In genomic region chr16:85317704-85318103, GRCh38 we compare ENCODE assay signal across 21 cellular contexts.
A peak's percentile ranks its signal among the peaks of the same experiment; 100 is the strongest.
DNase-seq lines count a peak whose midpoint lies in the region; ATAC-seq, FAIRE-seq and TF ChIP-seq lines count a peak whose summit lies in the region.
"Had no signal": no experiment of that assay in that cellular context is flagged by ENCODE, and none has a peak within 500 bp of the region (broad histone marks: within the 10 kb centered on the region; RNA-seq: fewer than 3 reads in every experiment).

No MANE protein-coding gene starts in this region.

- H3K9ac ChIP-seq in BLaER1 treated with 17β-estradiol and CSF1 and Interleukin-3, amounts not matched to agents 10 nM and 100 nM: no peak overlapping the region; a peak in 1 of 22 replicates
- H3K9ac ChIP-seq in H1 (replicated peaks in 1 of 4; ENCODE audit: extremely low read depth in 1 of 4, low read depth in 3 of 4, low read length in 3 of 4): no peak overlapping the region

- H2BK120ac ChIP-seq in H1 (replicated peaks; ENCODE audit: low read depth, low read length): no peak overlapping the region

- H3K23ac ChIP-seq in H1 (ENCODE audit: insufficient read length): no peak overlapping the region

- 89% methylated on average over 12 of the region's 12 CpGs; no CpG with 5 or more reads in 1 of the 2 experiments for WGBS in H1 (ENCODE audit: extremely low coverage in 1 of 2, insufficient coverage in 1 of 2, insufficient read length in 1 of 2, insufficient replicate concordance in 2 of 2, low coverage in 1 of 2, low lambda C conversion rate in 2 of 2, missing lambda C conversion rate in 1 of 2), 2 experiments
- 79 to 86% (median 84%) methylated on average over 12 of the region's 12 CpGs for WGBS in ovary, 3 donors

- no peaks in the 10 kb centered on the region for H3K9me3 ChIP-seq in BLaER1 treated with 17β-estradiol and CSF1 and Interleukin-3, amounts not matched to agents 10 nM and 100 nM (replicated peaks in 1 of 11)
- H3K9me3 ChIP-seq in H1 (ENCODE audit: insufficient read depth in 2 of 2, low read depth in 1 of 2, low read length in 1 of 2) (no peaks in the 10 kb centered on the region), osteoblast (ENCODE audit: low read depth, low read length) (no peaks in the 10 kb centered on the region), ovary (no peaks in the 10 kb centered on the region)
- H3K9me3 ChIP-seq: BE2C had no signal

- peaks cover 34 to 88% (median 76%) of the 10 kb centered on the region in 10 experiments for H3K4me1 ChIP-seq in BLaER1 treated with 17β-estradiol and CSF1 and Interleukin-3, amounts not matched to agents 10 nM and 100 nM
- H3K4me1 ChIP-seq in H1 (replicated peaks in 1 of 4; ENCODE audit: control insufficient read depth in 3 of 4, insufficient read depth in 4 of 4, low read length in 3 of 4) (peaks cover 0 to 26% (median 14%) of the 10 kb centered on the region in 4 experiments; a peak in 6 of 7 replicates), osteoblast (ENCODE audit: insufficient read depth, low read length) (peaks cover 28% of the 10 kb centered on the region), ovary (ENCODE audit: insufficient read depth) (peaks cover 14% of the 10 kb centered on the region)

- POLR2A ChIA-PET in RWPE1 (lab: Yijun Ruan, JAX; ENCODE audit: low non-redundant PET) (no interaction called here), H1 (lab: Charles Lee; ENCODE audit: partially characterized antibody) (no interaction called here)

- FAIRE-seq in H1 (lab: Jason Lieb, UNC): no peak
- FAIRE-seq: GM12892, GM18507, HepG2 had no signal

- H3K23me2 ChIP-seq in H1 (ENCODE audit: low read depth, low read length): no peaks in the 10 kb centered on the region

- no peak overlapping the region for H2BK5ac ChIP-seq in H1 (ENCODE audit: low read depth, low read length)

- H3K36me3 ChIP-seq in BLaER1 treated with 17β-estradiol and CSF1 and Interleukin-3, amounts not matched to agents 10 nM and 100 nM: no peaks in the 10 kb centered on the region
- H3K36me3 ChIP-seq in H1 (ENCODE audit: control insufficient read depth in 2 of 4, insufficient read depth in 4 of 4, low read length in 3 of 4) (no peaks in the 10 kb centered on the region), osteoblast (ENCODE audit: insufficient read depth, low read length) (no peaks in the 10 kb centered on the region), ovary (no peaks in the 10 kb centered on the region)
- H3K36me3 ChIP-seq: BE2C had no signal

- ATAC-seq in HG02642 (IDR thresholded peaks at IDR 0.05; ENCODE audit: poor library complexity, unreplicated experiment) (no peak), GM18517 (IDR thresholded peaks at IDR 0.05; ENCODE audit: unreplicated experiment) (no peak)
- ATAC-seq: GM23338, HCT116, HepG2 had no signal

- TF ChIP-seq POLR2A in H1 (IDR thresholded peaks at IDR 0.05; ENCODE audit: control extremely low read depth in 1 of 2, low read depth in 2 of 2, low read length in 2 of 2) (no peak), ovary (IDR thresholded peaks at IDR 0.05) (no peak)

- 0 out of 2 replicates have a peak overlapping the region, but pooled peaks have one; percentile 27 for H2BK12ac ChIP-seq in H1 (ENCODE audit: low read depth, low read length)

- H3K56ac ChIP-seq in H1 (replicated peaks; ENCODE audit: insufficient read length, low read depth, low read length): no peak overlapping the region

- H4K5ac ChIP-seq in H1 (ENCODE audit: insufficient read length, low read depth, low read length): no peak overlapping the region

- H2AFZ ChIP-seq in H1 (ENCODE audit: low read length): no peak overlapping the region
- H2AFZ ChIP-seq in osteoblast (ENCODE audit: low read length): no peak overlapping the region
- H2AFZ ChIP-seq: GM23338 had no signal

- CTCF ChIA-PET in RWPE1 (lab: Yijun Ruan, JAX): interaction anchor here (0.6 kb wide), 1 partner anchor 53 kb away, joined by 3 read pairs; no protein-coding TSS in a partner anchor
- CTCF ChIA-PET in H1 (lab: Charles Lee; ENCODE audit: partially characterized antibody): interaction anchor here (0.9 to 1.6 kb wide), 10 partner anchors 10 to 203 kb away, joined by 3 to 8 read pairs (median 4); no protein-coding TSS in a partner anchor

- H3K79me1 ChIP-seq in H1 (ENCODE audit: low read depth, low read length): peaks cover 3% of the 10 kb centered on the region

- intact Hi-C loops in ovary (cut with DNase I): no loop called here

- no peak overlapping the region; the same call in 1 of the 2 replicates for H2BK20ac ChIP-seq in H1 (ENCODE audit: low read length)

- peaks cover 0 to under 1% (median 0%) of the 10 kb centered on the region in 11 experiments; a peak in 1 of 22 replicates for H4K20me1 ChIP-seq in BLaER1 treated with 17β-estradiol and CSF1 and Interleukin-3, amounts not matched to agents 10 nM and 100 nM
- H4K20me1 ChIP-seq in H1 (replicated peaks in 1 of 2; ENCODE audit: control insufficient read depth in 1 of 2, insufficient read depth in 2 of 2, low read length in 2 of 2) (peaks cover 0 to 3% of the 10 kb centered on the region in 2 experiments), osteoblast (ENCODE audit: insufficient read depth, low read length) (peaks cover 24% of the 10 kb centered on the region)

- H2AK5ac ChIP-seq in H1 (ENCODE audit: low read depth, low read length): no peak overlapping the region

- DNase-seq in RWPE1 (ENCODE audit: low spot score) (no peak), H1 (ENCODE audit: low read depth in 1 of 2, low spot score in 2 of 2) (no peak), osteoblast (ENCODE audit: insufficient read length, low spot score, missing footprints) (peak; percentile 64), NCI-H1436 treated with DMSO at 0.1 percent for 48 hours (lab: John Stamatoyannopoulos, UW) (no peak), ovary (no peak)
- DNase-seq: ACHN; BE2C; CD4-positive, alpha-beta memory T cell; DMS153; DMS79; GDM1; H7; HFFc6 had no signal

- H4K8ac ChIP-seq in H1 (ENCODE audit: extremely low read depth, insufficient read depth, low read length): peak overlapping the region; percentile 41; the same call in 1 of the 2 replicates

- H3K4me2 ChIP-seq in BLaER1 treated with 17β-estradiol and CSF1 and Interleukin-3, amounts not matched to agents 10 nM and 100 nM: peak overlapping the region in 6 of 11 experiments; percentile 41 to 100 (median 78); a peak in 10 of 22 replicates
- no peak overlapping the region for H3K4me2 ChIP-seq in H1 (ENCODE audit: insufficient read depth in 1 of 2, low read depth in 2 of 2, low read length in 2 of 2)
- H3K4me2 ChIP-seq in osteoblast (ENCODE audit: insufficient read depth, low read length): no peak overlapping the region
- H3K4me2 ChIP-seq: GM23338 had no signal

- no peak overlapping the region for H3K4ac ChIP-seq in H1 (replicated peaks; ENCODE audit: insufficient read length, low read depth, low read length)

- no peak overlapping the region for H3K14ac ChIP-seq in H1 (ENCODE audit: insufficient read length)

- H2BK15ac ChIP-seq in H1 (ENCODE audit: low read length): no peak overlapping the region

- H3K4me3 ChIP-seq in BLaER1 treated with 17β-estradiol and CSF1 and Interleukin-3, amounts not matched to agents 10 nM and 100 nM: no peak overlapping the region
- H3K4me3 ChIP-seq in H1 (ENCODE audit: extremely low read depth in 1 of 4, insufficient read depth in 2 of 4, low read depth in 3 of 4, low read length in 4 of 4) (no peak overlapping the region), osteoblast (ENCODE audit: insufficient read depth, low read length) (no peak overlapping the region), ovary (no peak overlapping the region)
- H3K4me3 ChIP-seq: GM23338 had no signal

- H4K91ac ChIP-seq in H1 (replicated peaks; ENCODE audit: insufficient read length, low read length): peak overlapping the region; percentile 72

- no peak for TF ChIP-seq RAD21 in H1 (IDR thresholded peaks at IDR 0.05 in 1 of 2, conservative IDR thresholded peaks at IDR 0.05 in 1 of 2; ENCODE audit: low read depth in 2 of 2, low read length in 2 of 2)

- H3K79me2 ChIP-seq in H1 (ENCODE audit: control insufficient read depth in 1 of 2, insufficient read depth in 2 of 2, low read length in 2 of 2) (no peaks in the 10 kb centered on the region), osteoblast (ENCODE audit: insufficient read depth, low read length) (peaks cover 2% of the 10 kb centered on the region)

- H3K27me3 ChIP-seq in BLaER1 treated with 17β-estradiol and CSF1 and Interleukin-3, amounts not matched to agents 10 nM and 100 nM: peaks cover 0 to 8% (median 0%) of the 10 kb centered on the region in 11 experiments; a peak in 2 of 22 replicates
- H3K27me3 ChIP-seq in H1 (replicated peaks in 1 of 4; ENCODE audit: control insufficient read depth in 3 of 4, extremely low read depth in 1 of 4, insufficient read depth in 3 of 4, low read length in 3 of 4) (no peaks in the 10 kb centered on the region), osteoblast (ENCODE audit: insufficient read depth, low read length) (no peaks in the 10 kb centered on the region), ovary (no peaks in the 10 kb centered on the region)
- H3K27me3 ChIP-seq: BE2C had no signal

- no peak overlapping the region; the same call in 1 of the 2 replicates for H3K18ac ChIP-seq in H1 (ENCODE audit: extremely low read depth, low read length)

- TF ChIP-seq CTCF in RWPE1 (conservative IDR thresholded peaks at IDR 0.05; ENCODE audit: low read depth) (no peak), H1 (IDR thresholded peaks at IDR 0.05; ENCODE audit: control extremely low read depth in 1 of 3, insufficient read depth in 1 of 3, low read depth in 1 of 3, low read length in 3 of 3) (no peak), osteoblast (IDR thresholded peaks at IDR 0.05; ENCODE audit: extremely low read depth, low read depth, low read length) (no peak), ovary (IDR thresholded peaks at IDR 0.05) (no peak)

- no peak overlapping the region for H3K27ac ChIP-seq in BLaER1 treated with 17β-estradiol and CSF1 and Interleukin-3, amounts not matched to agents 10 nM and 100 nM
- H3K27ac ChIP-seq in RWPE1 (peak overlapping the region; percentile 6; the same call in 1 of the 2 replicates), H1 (ENCODE audit: low read depth, low read length) (no peak overlapping the region), osteoblast (ENCODE audit: low read depth, low read length) (no peak overlapping the region), ovary (no peak overlapping the region)

- TF ChIP-seq EP300 in H1 (IDR thresholded peaks at IDR 0.05; ENCODE audit: borderline replicate concordance in 1 of 2, low read depth in 2 of 2, low read length in 2 of 2) (no peak), ovary (IDR thresholded peaks at IDR 0.05) (no peak)

TF ChIP-seq in H1, 55 proteins besides CTCF, POLR2A, EP300 and RAD21 (continues in another document):
- no peak for TF ChIP-seq CHD2 (IDR thresholded peaks at IDR 0.05; ENCODE audit: low read length)
- TF ChIP-seq ATF2 (IDR thresholded peaks at IDR 0.05; ENCODE audit: low read length): no peak

Comparison
In these comparisons a context has a peak if more than half of its experiments do, and no peak if none do; other contexts are left out.
1. H3K4me2 ChIP-seq: peak in BLaER1 treated with 17β-estradiol and CSF1 and Interleukin-3, amounts not matched to agents 10 nM and 100 nM (6 of 11); none in H1 (0 of 2) and osteoblast (single experiment).